Comparison of ENCODE assay signal across 16 cellular contexts in the genomic region with DNA sequence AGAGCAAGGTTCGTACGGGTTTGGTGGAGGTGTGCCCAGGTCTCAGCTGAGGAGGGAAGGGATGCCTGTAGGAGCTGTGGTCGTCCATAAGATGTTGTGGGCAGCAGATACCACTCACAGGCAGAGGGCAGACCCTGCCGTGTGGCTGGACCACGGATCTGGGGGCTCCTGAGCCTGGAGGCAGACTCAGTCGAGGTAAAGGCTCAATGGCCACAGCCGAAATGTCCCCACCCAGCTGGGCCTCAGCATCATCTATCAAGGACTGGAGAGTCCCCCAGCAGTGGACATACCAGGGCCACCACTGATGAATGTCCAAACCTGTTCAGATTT.
DNase-seq lines count a peak whose midpoint lies in the region; ATAC-seq, FAIRE-seq and TF ChIP-seq lines count a peak whose summit lies in the region.
"Had no signal": no experiment of that assay in that cellular context is flagged by ENCODE, and none has a peak within 500 bp of the region (broad histone marks: within the 10 kb centered on the region; RNA-seq: fewer than 3 reads in every experiment).

No MANE protein-coding gene starts in this region.

- TF ChIP-seq EP300 in stomach (IDR thresholded peaks at IDR 0.05), result no peak

- H3K9ac ChIP-seq in colonic mucosa (ENCODE audit: low read depth in 2 of 2, low read length in 2 of 2) (peak overlapping the region in 1 of 2 donors; percentile 57), mesenchymal stem cell (ENCODE audit: low read length) (no peak overlapping the region)

- H2AFZ ChIP-seq in mesenchymal stem cell (ENCODE audit: low read depth, low read length), result no peak overlapping the region

- no peak overlapping the region for H2BK12ac ChIP-seq in mesenchymal stem cell (ENCODE audit: low read length in 2 of 2)

- no peak overlapping the region for H4K8ac ChIP-seq in mesenchymal stem cell (ENCODE audit: low read length)

- ATAC-seq in HG02678 (IDR thresholded peaks at IDR 0.05; ENCODE audit: unreplicated experiment), result no peak
- no peak for ATAC-seq in HG03095 (IDR thresholded peaks at IDR 0.05; ENCODE audit: unreplicated experiment)
- ATAC-seq: activated CD4-positive, CD25-positive, alpha-beta regulatory T cell treated with anti-CD3 and anti-CD28 coated beads, Interleukin-2, amount 50 U/mL, for 24 hours; activated CD8-positive, alpha-beta memory T cell treated with anti-CD3 and anti-CD28 coated beads, Interleukin-2, amount 10 ng/mL, durations not matched to agents 7 days and 5 days; T-helper 17 cell had no signal

- H2AK5ac ChIP-seq in mesenchymal stem cell (ENCODE audit: low read length, severe bottlenecking), result no peak overlapping the region

- no peak overlapping the region for H3K23ac ChIP-seq in mesenchymal stem cell (ENCODE audit: low read length in 2 of 2)

- FAIRE-seq in GM12892 (lab: Jason Lieb, UNC), result no peak

- H3K36me3 ChIP-seq in colonic mucosa (no peaks in the 10 kb centered on the region), mesenchymal stem cell (ENCODE audit: control insufficient read depth in 1 of 2, insufficient read depth in 2 of 2, low read depth in 1 of 2, low read length in 2 of 2) (peaks cover 12 to 23% of the 10 kb centered on the region in 2 experiments), stomach (peaks cover 5 to 27% (median 14%) of the 10 kb centered on the region in 4 donors)
- H3K36me3 ChIP-seq: BE2C had no signal

- no peak overlapping the region for H3K18ac ChIP-seq in mesenchymal stem cell (ENCODE audit: low read depth in 1 of 2, low read length in 2 of 2)

- H3K4me1 ChIP-seq in colonic mucosa, result no peaks in the 10 kb centered on the region
- peaks cover 12% of the 10 kb centered on the region for H3K4me1 ChIP-seq in mesenchymal stem cell (ENCODE audit: control insufficient read depth, insufficient read depth, low read depth, low read length)
- H3K4me1 ChIP-seq in stomach, result peaks cover 0 to 14% (median 3%) of the 10 kb centered on the region in 4 donors
- H3K4me1 ChIP-seq: BE2C had no signal

- TF ChIP-seq POLR2A in stomach (IDR thresholded peaks at IDR 0.05), result no peak
- TF ChIP-seq POLR2A in GM12892 (IDR thresholded peaks at IDR 0.05; ENCODE audit: low read depth, low read length), result no peak

- H3K9me3 ChIP-seq in colonic mucosa (no peaks in the 10 kb centered on the region), mesenchymal stem cell (ENCODE audit: control insufficient read depth, low read length) (peaks cover 4% of the 10 kb centered on the region), stomach (peaks cover 4 to 7% (median 6%) of the 10 kb centered on the region in 4 donors)
- H3K9me3 ChIP-seq: BE2C had no signal

- H3K27ac ChIP-seq in RWPE1 (peak overlapping the region; percentile 94), colonic mucosa (peak overlapping the region; percentile 61), mesenchymal stem cell (ENCODE audit: low read length, poor library complexity, severe bottlenecking) (no peak overlapping the region), stomach (peak overlapping the region; percentile 36 to 79 (median 44))

- H3K14ac ChIP-seq in mesenchymal stem cell (ENCODE audit: low read length in 2 of 2), result no peak overlapping the region

- H3K4me3 ChIP-seq in colonic mucosa, result no peak overlapping the region
- H3K4me3 ChIP-seq in mesenchymal stem cell (ENCODE audit: insufficient read depth in 1 of 2, low read depth in 1 of 2, low read length in 2 of 2), result no peak overlapping the region
- H3K4me3 ChIP-seq in stomach, result peak overlapping the region in 1 of 4 donors; percentile 16

- H3K27me3 ChIP-seq in colonic mucosa (no peaks in the 10 kb centered on the region), mesenchymal stem cell (ENCODE audit: control insufficient read depth in 1 of 2, insufficient read depth in 1 of 2, low read length in 2 of 2) (no peaks in the 10 kb centered on the region), stomach (no peaks in the 10 kb centered on the region)
- H3K27me3 ChIP-seq: BE2C had no signal

- H2BK15ac ChIP-seq in mesenchymal stem cell (ENCODE audit: low read depth, poor library complexity, severe bottlenecking), result no peak overlapping the region

- intact Hi-C loops in colonic mucosa (cut with DNase I) (no loop called here), stomach (cut with DNase I; ENCODE audit: low total_unique reads) (no loop called here)

- peak overlapping the region; percentile 18 for H4K91ac ChIP-seq in mesenchymal stem cell (ENCODE audit: low read length)

- no peak overlapping the region for H2BK5ac ChIP-seq in mesenchymal stem cell (ENCODE audit: low read depth, low read length, poor library complexity, severe bottlenecking)

- POLR2A ChIA-PET in RWPE1 (lab: Yijun Ruan, JAX; ENCODE audit: low non-redundant PET), result no interaction called here

- H2BK120ac ChIP-seq in mesenchymal stem cell (ENCODE audit: low read depth, low read length), result no peak overlapping the region

- peaks cover 31% of the 10 kb centered on the region for H3K79me1 ChIP-seq in mesenchymal stem cell (replicated peaks; ENCODE audit: low read length, poor library complexity, severe bottlenecking)

- DNase-seq in RWPE1 (ENCODE audit: low spot score) (no peak), colonic mucosa (no peak), mesenchymal stem cell (no peak), stomach (no peak), GM12892 (ENCODE audit: insufficient read length) (no peak)
- DNase-seq: activated CD8-positive, alpha-beta memory T cell treated with anti-CD3 and anti-CD28 coated beads, Interleukin-2, amount 10 ng/mL, durations not matched to agents 7 days and 5 days; activated naive CD4-positive, alpha-beta T cell; BE2C; DMS 273 treated with DMSO at 0.1 percent for 48 hours; Kasumi-1; NCI-H1436 treated with DMSO at 0.1 percent for 48 hours; NCI-H2227 treated with DMSO at 0.1 percent for 48 hours; T-helper 17 cell had no signal

- WGBS in mesenchymal stem cell, result 89% methylated on average over 7 of the region's 7 CpGs
- WGBS in stomach, 5 donors, result 53 to 87% (median 61%) methylated on average over 4 to 7 of the region's 7 CpGs

- TF ChIP-seq CTCF in RWPE1 (conservative IDR thresholded peaks at IDR 0.05; ENCODE audit: low read depth) (no peak), colonic mucosa (IDR thresholded peaks at IDR 0.05) (no peak), stomach (IDR thresholded peaks at IDR 0.05) (no peak)

- no peak overlapping the region for H3K4me2 ChIP-seq in mesenchymal stem cell (ENCODE audit: low read length, poor library complexity, severe bottlenecking)

- H3K4ac ChIP-seq in mesenchymal stem cell (ENCODE audit: low read depth in 1 of 2, low read length in 2 of 2), result no peak overlapping the region

- CTCF ChIA-PET in RWPE1 (lab: Yijun Ruan, JAX), result no interaction called here
